1 cellular context compared by ENCODE assay signal in the genomic region with DNA sequence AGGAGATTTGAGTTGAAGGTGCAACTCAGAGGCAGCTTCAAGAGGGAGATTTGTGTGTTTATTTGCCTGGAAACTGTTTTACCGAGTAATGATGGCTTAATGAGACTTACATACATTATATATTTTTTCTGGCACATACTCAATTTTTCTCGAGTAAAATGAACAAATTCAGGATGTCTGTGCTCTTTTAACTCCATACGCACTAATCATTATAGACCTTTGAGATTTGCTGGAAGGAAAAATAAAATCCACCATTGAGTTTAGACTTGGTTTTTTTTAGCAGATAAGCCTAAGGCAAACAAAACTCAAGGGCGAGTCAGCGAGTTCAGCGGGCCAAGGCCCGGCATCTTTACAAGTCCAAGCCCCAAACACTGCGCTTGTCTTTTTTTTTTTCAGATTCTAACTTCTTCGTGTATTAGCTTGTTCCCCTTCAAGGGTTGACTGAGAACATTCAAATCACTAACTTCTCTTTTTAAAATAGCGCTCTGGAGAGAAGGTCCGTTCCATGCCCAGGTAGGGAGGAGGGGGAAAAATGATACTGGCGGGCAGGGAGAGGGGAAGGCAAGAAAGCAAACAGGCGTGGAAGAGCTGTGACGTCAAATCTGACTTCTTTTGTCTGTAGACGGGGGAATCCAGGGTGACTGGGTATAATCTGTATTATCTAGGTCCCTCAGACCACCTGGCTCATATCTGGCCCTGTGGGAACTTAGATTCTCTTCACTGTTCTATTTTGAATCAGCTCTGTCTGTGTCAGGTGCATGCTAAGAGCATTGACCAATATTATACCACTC.
TF ChIP-seq lines count a peak whose summit lies in the region.

No MANE protein-coding gene starts in this region.

TF ChIP-seq in SK-N-SH treated with all-trans-retinoic acid at 6 μM for 48 hours, 23 proteins besides CTCF, POLR2A, EP300 and RAD21 (continued from another document):
- TF ChIP-seq, protein P1, sequence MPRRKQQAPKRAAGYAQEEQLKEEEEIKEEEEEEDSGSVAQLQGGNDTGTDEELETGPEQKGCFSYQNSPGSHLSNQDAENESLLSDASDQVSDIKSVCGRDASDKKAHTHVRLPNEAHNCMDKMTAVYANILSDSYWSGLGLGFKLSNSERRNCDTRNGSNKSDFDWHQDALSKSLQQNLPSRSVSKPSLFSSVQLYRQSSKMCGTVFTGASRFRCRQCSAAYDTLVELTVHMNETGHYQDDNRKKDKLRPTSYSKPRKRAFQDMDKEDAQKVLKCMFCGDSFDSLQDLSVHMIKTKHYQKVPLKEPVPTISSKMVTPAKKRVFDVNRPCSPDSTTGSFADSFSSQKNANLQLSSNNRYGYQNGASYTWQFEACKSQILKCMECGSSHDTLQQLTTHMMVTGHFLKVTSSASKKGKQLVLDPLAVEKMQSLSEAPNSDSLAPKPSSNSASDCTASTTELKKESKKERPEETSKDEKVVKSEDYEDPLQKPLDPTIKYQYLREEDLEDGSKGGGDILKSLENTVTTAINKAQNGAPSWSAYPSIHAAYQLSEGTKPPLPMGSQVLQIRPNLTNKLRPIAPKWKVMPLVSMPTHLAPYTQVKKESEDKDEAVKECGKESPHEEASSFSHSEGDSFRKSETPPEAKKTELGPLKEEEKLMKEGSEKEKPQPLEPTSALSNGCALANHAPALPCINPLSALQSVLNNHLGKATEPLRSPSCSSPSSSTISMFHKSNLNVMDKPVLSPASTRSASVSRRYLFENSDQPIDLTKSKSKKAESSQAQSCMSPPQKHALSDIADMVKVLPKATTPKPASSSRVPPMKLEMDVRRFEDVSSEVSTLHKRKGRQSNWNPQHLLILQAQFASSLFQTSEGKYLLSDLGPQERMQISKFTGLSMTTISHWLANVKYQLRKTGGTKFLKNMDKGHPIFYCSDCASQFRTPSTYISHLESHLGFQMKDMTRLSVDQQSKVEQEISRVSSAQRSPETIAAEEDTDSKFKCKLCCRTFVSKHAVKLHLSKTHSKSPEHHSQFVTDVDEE (CRISPR knock-in tag; IDR thresholded peaks at IDR 0.05) = no peak
TF ChIP-seq in SK-N-SH treated with all-trans-retinoic acid at 6 μM for 48 hours: peak in this region for 0.
